ENCODE assay signal across 22 cellular contexts in the genomic region with DNA sequence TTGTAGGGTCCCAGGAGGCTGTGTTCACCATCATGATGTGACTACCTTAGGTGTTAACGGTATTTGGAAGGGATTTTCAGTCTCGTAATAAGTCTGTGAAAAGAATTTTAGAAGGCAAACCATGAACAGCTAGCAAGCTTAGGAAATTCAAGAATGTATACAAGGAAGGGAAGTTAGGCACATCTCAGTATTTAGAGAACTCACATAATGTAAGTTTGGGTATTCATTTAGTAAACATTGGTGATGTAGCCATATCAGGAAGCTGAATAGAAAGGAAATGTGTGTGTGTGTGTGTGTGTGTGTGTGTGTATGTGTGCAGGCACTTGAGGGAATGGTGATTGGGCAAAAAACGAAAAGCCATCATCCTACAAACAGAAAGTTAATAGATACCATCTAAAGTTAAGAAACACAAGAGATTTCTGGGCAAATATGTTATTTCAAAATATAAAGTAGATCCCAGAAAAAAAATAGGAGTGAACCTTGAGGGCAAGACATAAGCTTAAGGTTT. TPM values are rescaled to one million over a fixed set of nuclear protein-coding genes. Genes with fewer than 3 reads are reported as not detected.
DNase-seq lines count a peak whose midpoint lies in the region; ATAC-seq and TF ChIP-seq lines count a peak whose summit lies in the region.
"Had no signal": no experiment of that assay in that cellular context is flagged by ENCODE, and none has a peak within 500 bp of the region (broad histone marks: within the 10 kb centered on the region; RNA-seq: fewer than 3 reads in every experiment).

No MANE protein-coding gene starts in this region.

- no peak for DNase-seq in activated CD8-positive, alpha-beta T cell treated with anti-CD3 and anti-CD28 coated beads, Interleukin-2, amount 10 ng/mL, durations not matched to agents 7 days and 5 days
- DNase-seq in activated CD8-positive, alpha-beta T cell treated with anti-CD3 and anti-CD28 coated beads for 36 hours: no peak
- no peak for DNase-seq in T-helper 2 cell treated with Interferon-gamma antibody and Interleukin-4, amounts not matched to agents 5 μg/mL and 100 μg/mL, for 36 hours (ENCODE audit: low spot score)
- DNase-seq in mesothelial cell of epicardium (ENCODE audit: low spot score in 2 of 2, unreplicated experiment in 2 of 2): no peak
- no peak for DNase-seq in ascending aorta (ENCODE audit: low spot score in 2 of 2)
- no peak for DNase-seq in GM20000 (ENCODE audit: low spot score)
- no peak for DNase-seq in activated naive CD8-positive, alpha-beta T cell treated with anti-CD3 and anti-CD28 coated beads, Interleukin-2, amount 50 U/mL, for 24 hours
- DNase-seq: 8988T, COR-L47, DMS 273 treated with DMSO at 0.1 percent for 48 hours, DND-41, MV-4-11, NCI-H1417, NCI-H187 treated with DMSO at 0.1 percent for 48 hours, NCI-H2227 treated with DMSO at 0.1 percent for 48 hours, NCI-H510A treated with DMSO at 0.1 percent for 48 hours, NCI-H82, SHP77 treated with DMSO at 0.1 percent for 48 hours had no signal

- H3K4me1 ChIP-seq in ascending aorta: no peaks in the 10 kb centered on the region
- H3K4me1 ChIP-seq: HAP-1 had no signal

- ATAC-seq in activated CD8-positive, alpha-beta T cell treated with anti-CD3 and anti-CD28 coated beads, Interleukin-2, amount 10 ng/mL, durations not matched to agents 7 days and 5 days: no peak
- no peak for ATAC-seq in activated CD8-positive, alpha-beta T cell treated with anti-CD3 and anti-CD28 coated beads for 36 hours
- ATAC-seq in activated naive CD8-positive, alpha-beta T cell treated with anti-CD3 and anti-CD28 coated beads, Interleukin-2, amount 50 U/mL, for 24 hours: no peak

- no peak overlapping the region for H3K4me3 Mint-ChIP-seq in activated CD8-positive, alpha-beta T cell treated with anti-CD3 and anti-CD28 coated beads, Interleukin-2, amount 10 ng/mL, durations not matched to agents 7 days and 5 days
- H3K4me3 Mint-ChIP-seq in activated CD8-positive, alpha-beta T cell treated with anti-CD3 and anti-CD28 coated beads for 36 hours: no peak overlapping the region
- peak overlapping the region; percentile 30 for H3K4me3 Mint-ChIP-seq in T-helper 2 cell treated with Interferon-gamma antibody and Interleukin-4, amounts not matched to agents 5 μg/mL and 100 μg/mL, for 36 hours
- H3K4me3 Mint-ChIP-seq in dendritic cell treated with granulocyte-macrophage colony-stimulating factor and Interleukin-4, amounts not matched to agents 40 ng/mL and 50 ng/mL, for 4 days: no peak overlapping the region
- H3K4me3 Mint-ChIP-seq in mesothelial cell of epicardium: no peak overlapping the region
- H3K4me3 Mint-ChIP-seq in activated naive CD8-positive, alpha-beta T cell treated with anti-CD3 and anti-CD28 coated beads, Interleukin-2, amount 50 U/mL, for 24 hours: no peak overlapping the region
- H3K4me3 Mint-ChIP-seq: CD14-positive monocyte had no signal

- CTCF ChIA-PET in activated CD8-positive, alpha-beta T cell treated with anti-CD3 and anti-CD28 coated beads, Interleukin-2, amount 10 ng/mL, durations not matched to agents 7 days and 5 days (lab: Charles Lee): interaction anchor here (1.1 kb wide), 1 partner anchor 34 kb away, joined by 3 read pairs; a partner anchor contains a TSS
- CTCF ChIA-PET in activated CD8-positive, alpha-beta T cell treated with anti-CD3 and anti-CD28 coated beads for 36 hours (lab: Charles Lee): no interaction called here

- POLR2A ChIA-PET in activated CD8-positive, alpha-beta T cell treated with anti-CD3 and anti-CD28 coated beads, Interleukin-2, amount 10 ng/mL, durations not matched to agents 7 days and 5 days (lab: Charles Lee): no interaction called here
- POLR2A ChIA-PET in activated CD8-positive, alpha-beta T cell treated with anti-CD3 and anti-CD28 coated beads for 36 hours (lab: Charles Lee): no interaction called here

- no peak overlapping the region for H3K4me3 ChIP-seq in ascending aorta
- H3K4me3 ChIP-seq: HAP-1 had no signal

- no peaks in the 10 kb centered on the region for H3K9me3 ChIP-seq in ascending aorta
- H3K9me3 ChIP-seq: HAP-1 had no signal

- intact Hi-C loops in activated CD8-positive, alpha-beta T cell treated with anti-CD3 and anti-CD28 coated beads for 36 hours (cut with micrococcal nuclease): no loop called here
- intact Hi-C loops in dendritic cell treated with granulocyte-macrophage colony-stimulating factor and Interleukin-4, amounts not matched to agents 40 ng/mL and 50 ng/mL, for 4 days (cut with micrococcal nuclease): no loop called here
- intact Hi-C loops in ascending aorta (cut with DNase I): no loop called here

- H3K27me3 ChIP-seq in ascending aorta: no peaks in the 10 kb centered on the region

- H3K27ac ChIP-seq in ascending aorta: no peak overlapping the region
- H3K27ac ChIP-seq: KMS-11 had no signal

- no peaks in the 10 kb centered on the region for H3K36me3 ChIP-seq in ascending aorta
- H3K36me3 ChIP-seq: HAP-1 had no signal

- no peaks in the 10 kb centered on the region for H3K27me3 Mint-ChIP-seq in activated CD8-positive, alpha-beta T cell treated with anti-CD3 and anti-CD28 coated beads, Interleukin-2, amount 10 ng/mL, durations not matched to agents 7 days and 5 days (ENCODE audit: low read depth)
- H3K27me3 Mint-ChIP-seq in activated CD8-positive, alpha-beta T cell treated with anti-CD3 and anti-CD28 coated beads for 36 hours: no peaks in the 10 kb centered on the region
- H3K27me3 Mint-ChIP-seq in T-helper 2 cell treated with Interferon-gamma antibody and Interleukin-4, amounts not matched to agents 5 μg/mL and 100 μg/mL, for 36 hours (ENCODE audit: low read depth): no peaks in the 10 kb centered on the region
- peaks cover 13% of the 10 kb centered on the region for H3K27me3 Mint-ChIP-seq in dendritic cell treated with granulocyte-macrophage colony-stimulating factor and Interleukin-4, amounts not matched to agents 40 ng/mL and 50 ng/mL, for 4 days
- no peaks in the 10 kb centered on the region for H3K27me3 Mint-ChIP-seq in mesothelial cell of epicardium (ENCODE audit: low read depth)
- no peaks in the 10 kb centered on the region for H3K27me3 Mint-ChIP-seq in activated naive CD8-positive, alpha-beta T cell treated with anti-CD3 and anti-CD28 coated beads, Interleukin-2, amount 50 U/mL, for 24 hours

- peaks cover 32% of the 10 kb centered on the region for H3K4me1 Mint-ChIP-seq in activated CD8-positive, alpha-beta T cell treated with anti-CD3 and anti-CD28 coated beads, Interleukin-2, amount 10 ng/mL, durations not matched to agents 7 days and 5 days (ENCODE audit: low read depth)
- peaks cover 16% of the 10 kb centered on the region for H3K4me1 Mint-ChIP-seq in activated CD8-positive, alpha-beta T cell treated with anti-CD3 and anti-CD28 coated beads for 36 hours (ENCODE audit: low read depth)
- H3K4me1 Mint-ChIP-seq in T-helper 2 cell treated with Interferon-gamma antibody and Interleukin-4, amounts not matched to agents 5 μg/mL and 100 μg/mL, for 36 hours (ENCODE audit: low read depth): peaks cover 33% of the 10 kb centered on the region
- H3K4me1 Mint-ChIP-seq in dendritic cell treated with granulocyte-macrophage colony-stimulating factor and Interleukin-4, amounts not matched to agents 40 ng/mL and 50 ng/mL, for 4 days (ENCODE audit: low read depth): peaks cover 15% of the 10 kb centered on the region
- peaks cover 12% of the 10 kb centered on the region for H3K4me1 Mint-ChIP-seq in mesothelial cell of epicardium
- peaks cover 16% of the 10 kb centered on the region for H3K4me1 Mint-ChIP-seq in activated naive CD8-positive, alpha-beta T cell treated with anti-CD3 and anti-CD28 coated beads, Interleukin-2, amount 50 U/mL, for 24 hours

- peak overlapping the region; percentile 37 for H3K27ac Mint-ChIP-seq in activated CD8-positive, alpha-beta T cell treated with anti-CD3 and anti-CD28 coated beads, Interleukin-2, amount 10 ng/mL, durations not matched to agents 7 days and 5 days
- H3K27ac Mint-ChIP-seq in activated CD8-positive, alpha-beta T cell treated with anti-CD3 and anti-CD28 coated beads for 36 hours: no peak overlapping the region
- H3K27ac Mint-ChIP-seq in T-helper 2 cell treated with Interferon-gamma antibody and Interleukin-4, amounts not matched to agents 5 μg/mL and 100 μg/mL, for 36 hours: peak overlapping the region; percentile 38
- H3K27ac Mint-ChIP-seq in dendritic cell treated with granulocyte-macrophage colony-stimulating factor and Interleukin-4, amounts not matched to agents 40 ng/mL and 50 ng/mL, for 4 days: peak overlapping the region; percentile 48
- peak overlapping the region; percentile 3 for H3K27ac Mint-ChIP-seq in mesothelial cell of epicardium
- H3K27ac Mint-ChIP-seq in activated naive CD8-positive, alpha-beta T cell treated with anti-CD3 and anti-CD28 coated beads, Interleukin-2, amount 50 U/mL, for 24 hours: no peak overlapping the region

- H3K36me3 Mint-ChIP-seq in activated CD8-positive, alpha-beta T cell treated with anti-CD3 and anti-CD28 coated beads, Interleukin-2, amount 10 ng/mL, durations not matched to agents 7 days and 5 days (ENCODE audit: low read depth): peaks cover 23% of the 10 kb centered on the region
- H3K36me3 Mint-ChIP-seq in activated CD8-positive, alpha-beta T cell treated with anti-CD3 and anti-CD28 coated beads for 36 hours (ENCODE audit: low read depth): no peaks in the 10 kb centered on the region
- H3K36me3 Mint-ChIP-seq in T-helper 2 cell treated with Interferon-gamma antibody and Interleukin-4, amounts not matched to agents 5 μg/mL and 100 μg/mL, for 36 hours (ENCODE audit: low read depth): peaks cover 8% of the 10 kb centered on the region
- H3K36me3 Mint-ChIP-seq in dendritic cell treated with granulocyte-macrophage colony-stimulating factor and Interleukin-4, amounts not matched to agents 40 ng/mL and 50 ng/mL, for 4 days (ENCODE audit: low read depth): no peaks in the 10 kb centered on the region
- H3K36me3 Mint-ChIP-seq in mesothelial cell of epicardium: no peaks in the 10 kb centered on the region
- no peaks in the 10 kb centered on the region for H3K36me3 Mint-ChIP-seq in activated naive CD8-positive, alpha-beta T cell treated with anti-CD3 and anti-CD28 coated beads, Interleukin-2, amount 50 U/mL, for 24 hours (ENCODE audit: low read depth)
- H3K36me3 Mint-ChIP-seq: CD14-positive monocyte had no signal

- TF ChIP-seq CTCF in activated CD8-positive, alpha-beta T cell treated with anti-CD3 and anti-CD28 coated beads for 36 hours (IDR thresholded peaks at IDR 0.05): no peak
- TF ChIP-seq CTCF in mesothelial cell of epicardium (IDR thresholded peaks at IDR 0.05; ENCODE audit: unreplicated experiment) (no peak), ascending aorta (IDR thresholded peaks at IDR 0.05) (no peak), GM20000 (IDR thresholded peaks at IDR 0.05; ENCODE audit: extremely low read depth, missing control alignments) (no peak)

- H3K9me3 Mint-ChIP-seq in activated CD8-positive, alpha-beta T cell treated with anti-CD3 and anti-CD28 coated beads, Interleukin-2, amount 10 ng/mL, durations not matched to agents 7 days and 5 days (ENCODE audit: insufficient read depth): peaks cover 10% of the 10 kb centered on the region
- no peaks in the 10 kb centered on the region for H3K9me3 Mint-ChIP-seq in activated CD8-positive, alpha-beta T cell treated with anti-CD3 and anti-CD28 coated beads for 36 hours
- peaks cover 10% of the 10 kb centered on the region for H3K9me3 Mint-ChIP-seq in T-helper 2 cell treated with Interferon-gamma antibody and Interleukin-4, amounts not matched to agents 5 μg/mL and 100 μg/mL, for 36 hours
- H3K9me3 Mint-ChIP-seq in dendritic cell treated with granulocyte-macrophage colony-stimulating factor and Interleukin-4, amounts not matched to agents 40 ng/mL and 50 ng/mL, for 4 days: no peaks in the 10 kb centered on the region
- peaks cover 20% of the 10 kb centered on the region for H3K9me3 Mint-ChIP-seq in mesothelial cell of epicardium
- H3K9me3 Mint-ChIP-seq in activated naive CD8-positive, alpha-beta T cell treated with anti-CD3 and anti-CD28 coated beads, Interleukin-2, amount 50 U/mL, for 24 hours: no peaks in the 10 kb centered on the region

RNA-seq across cellular contexts. Expression of a gene that starts 34.7 kb away (rescaled TPM):
- 100 to 1,000 TPM; 123 TPM for total RNA-seq in activated CD8-positive, alpha-beta T cell treated with anti-CD3 and anti-CD28 coated beads, Interleukin-2, amount 10 ng/mL, durations not matched to agents 7 days and 5 days
- 10 to 100 TPM; 54.4 to 59.9 TPM for total RNA-seq in activated CD8-positive, alpha-beta T cell treated with anti-CD3 and anti-CD28 coated beads for 36 hours
- total RNA-seq in mesothelial cell of epicardium (57.3 to 59.3 TPM (median 58.8 TPM) in 3 replicates), ascending aorta (9.2 TPM)

Comparison
In these comparisons a context has a peak if more than half of its experiments do, and no peak if none do; other contexts are left out.
1. H3K27ac Mint-ChIP-seq: peak in activated CD8-positive, alpha-beta T cell treated with anti-CD3 and anti-CD28 coated beads, Interleukin-2, amount 10 ng/mL, durations not matched to agents 7 days and 5 days (single experiment), T-helper 2 cell treated with Interferon-gamma antibody and Interleukin-4, amounts not matched to agents 5 μg/mL and 100 μg/mL, for 36 hours (single experiment), dendritic cell treated with granulocyte-macrophage colony-stimulating factor and Interleukin-4, amounts not matched to agents 40 ng/mL and 50 ng/mL, for 4 days (single experiment) and mesothelial cell of epicardium (single experiment); none in activated CD8-positive, alpha-beta T cell treated with anti-CD3 and anti-CD28 coated beads for 36 hours (single experiment) and activated naive CD8-positive, alpha-beta T cell treated with anti-CD3 and anti-CD28 coated beads, Interleukin-2, amount 50 U/mL, for 24 hours (single experiment).